Comparison of ENCODE assay signal across 8 cellular contexts in the genomic region with DNA sequence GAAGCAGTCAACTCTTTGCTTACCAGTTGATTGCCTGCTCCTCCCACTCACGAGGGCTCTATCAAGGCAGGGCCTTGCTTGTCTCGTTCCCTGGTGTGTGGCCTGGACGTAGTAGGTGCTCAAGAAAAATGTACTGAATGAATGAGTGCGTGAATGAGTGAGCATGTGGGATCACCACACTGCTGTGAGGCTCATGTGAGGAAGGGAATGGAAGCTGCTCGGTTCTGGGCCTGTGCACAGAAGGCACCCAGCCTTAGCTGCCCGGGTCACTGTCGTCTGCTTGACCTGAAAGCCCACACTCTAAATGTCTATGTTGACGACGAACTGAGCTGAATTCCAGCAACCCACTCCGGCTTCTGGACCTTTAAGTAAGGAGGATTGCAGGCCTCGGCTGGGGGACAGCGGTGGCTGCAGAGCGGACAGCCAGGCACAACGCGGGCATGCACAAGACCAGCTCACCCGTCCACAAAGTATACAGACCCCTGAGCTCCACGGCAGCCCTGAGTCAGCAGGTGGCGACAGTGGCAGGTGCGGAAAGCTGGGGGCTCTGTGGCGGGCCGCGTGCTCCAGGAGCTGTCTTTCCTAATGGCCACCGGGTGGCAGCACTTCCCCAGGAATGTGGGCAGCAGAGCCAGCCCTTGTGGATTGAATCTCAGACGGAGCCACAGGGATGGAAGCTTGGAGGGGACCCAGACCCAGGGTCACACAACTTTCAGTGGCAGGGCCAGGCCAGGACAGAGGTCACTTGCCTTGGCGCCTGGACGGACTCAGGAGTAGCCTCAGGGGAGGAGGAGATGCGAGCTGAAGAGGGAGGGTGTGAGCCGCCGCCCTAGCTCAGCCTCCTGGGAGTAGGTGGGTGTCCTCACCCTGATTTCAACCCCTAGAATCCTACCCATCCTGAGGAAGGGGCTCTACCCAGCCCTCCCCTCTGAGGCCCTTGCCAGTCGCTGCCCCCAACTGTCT. TPM values are rescaled to one million over a fixed set of nuclear protein-coding genes. Genes with fewer than 3 reads are reported as not detected.
A peak's percentile ranks its signal among the peaks of the same experiment; 100 is the strongest.
DNase-seq lines count a peak whose midpoint lies in the region; ATAC-seq and TF ChIP-seq lines count a peak whose summit lies in the region.

No MANE protein-coding gene starts in this region.

- no peak overlapping the region for H3K27ac Mint-ChIP-seq in activated naive CD4-positive, alpha-beta T cell treated with anti-CD3 and anti-CD28 coated beads, Interleukin-2, amount 50 U/mL, for 72 hours

- DNase-seq in AG08396 (ENCODE audit: low spot score) (peak; percentile 87), NCI-H1436 (lab: John Stamatoyannopoulos, UW) (peak; percentile 81), Right ventricle myocardium inferior (ENCODE audit: missing footprints) (peak; percentile 89), posterior vena cava (ENCODE audit: low spot score) (peak; percentile 94), ureter (ENCODE audit: low spot score) (peak; percentile 82)
- DNase-seq in activated naive CD4-positive, alpha-beta T cell treated with anti-CD3 and anti-CD28 coated beads, Interleukin-2, amount 50 U/mL, for 72 hours (ENCODE audit: low spot score in 2 of 2): peak; percentile 73 to 76

- H2AFZ ChIP-seq in SU-DHL-6 (ENCODE audit: low read depth, low read length, severe bottlenecking): no peak overlapping the region

- no peak overlapping the region for H3K4me2 ChIP-seq in SU-DHL-6 (ENCODE audit: low read depth, low read length, poor library complexity, severe bottlenecking)

- H4K20me1 ChIP-seq in SU-DHL-6 (ENCODE audit: low read depth, low read length): no peaks in the 10 kb centered on the region

- no peak overlapping the region for H3K9ac ChIP-seq in SU-DHL-6 (ENCODE audit: low read length)

- no peaks in the 10 kb centered on the region for H3K9me2 ChIP-seq in SU-DHL-6 (replicated peaks; ENCODE audit: insufficient read depth, low read length)

- H3K79me2 ChIP-seq in SU-DHL-6 (ENCODE audit: insufficient read depth, low read length): no peaks in the 10 kb centered on the region

- H3K36me3 Mint-ChIP-seq in activated naive CD4-positive, alpha-beta T cell treated with anti-CD3 and anti-CD28 coated beads, Interleukin-2, amount 50 U/mL, for 72 hours: peaks cover 0 to 6% of the 10 kb centered on the region in 2 donors

- H3K27ac ChIP-seq in SU-DHL-6 (ENCODE audit: low read depth, low read length): no peak overlapping the region

- H3K4me3 ChIP-seq in SU-DHL-6 (ENCODE audit: insufficient read depth, low read length, poor library complexity, severe bottlenecking): no peak overlapping the region

- TF ChIP-seq CTCF in SU-DHL-6 (IDR thresholded peaks at IDR 0.05; ENCODE audit: insufficient read depth, low read length, poor library complexity, severe bottlenecking): peak; percentile 98

- no peaks in the 10 kb centered on the region for H3K36me3 ChIP-seq in SU-DHL-6 (ENCODE audit: low read length)

- no peaks in the 10 kb centered on the region for H3K9me3 Mint-ChIP-seq in activated naive CD4-positive, alpha-beta T cell treated with anti-CD3 and anti-CD28 coated beads, Interleukin-2, amount 50 U/mL, for 72 hours

- H3K9me3 ChIP-seq in SU-DHL-6 (ENCODE audit: insufficient read depth, low read length): no peaks in the 10 kb centered on the region

- ATAC-seq in GM19397 (IDR thresholded peaks at IDR 0.05; ENCODE audit: unreplicated experiment) (peak; percentile 52), Right ventricle myocardium inferior (peak; percentile 70)
- ATAC-seq in activated naive CD4-positive, alpha-beta T cell treated with anti-CD3 and anti-CD28 coated beads, Interleukin-2, amount 50 U/mL, for 72 hours: peak; percentile 76 to 84

- no peaks in the 10 kb centered on the region for H3F3A ChIP-seq in SU-DHL-6 (ENCODE audit: insufficient read depth)

- H3K27me3 ChIP-seq in SU-DHL-6 (ENCODE audit: low read length): no peaks in the 10 kb centered on the region

- intact Hi-C loops in Right ventricle myocardium inferior (cut with DNase I): loop anchor here (1.0 to 2.0 kb wide), 2 partner anchors 303 to 519 kb away; no protein-coding TSS in a partner anchor
- intact Hi-C loops in posterior vena cava (cut with DNase I): no loop called here

RNA-seq across cellular contexts. Expression of a gene that starts 5.0 kb away (rescaled TPM):
- total RNA-seq in activated naive CD4-positive, alpha-beta T cell treated with anti-CD3 and anti-CD28 coated beads, Interleukin-2, amount 50 U/mL, for 72 hours: 10 to 100 TPM; 25.1 to 26.7 TPM
- total RNA-seq in Right ventricle myocardium inferior (20.9 TPM), posterior vena cava (10 to 100 TPM; 15.7 to 17.5 TPM), ureter (63.2 TPM)

RNA-seq across cellular contexts. Expression of a gene that starts 31.8 kb away (rescaled TPM):
- total RNA-seq in activated naive CD4-positive, alpha-beta T cell treated with anti-CD3 and anti-CD28 coated beads, Interleukin-2, amount 50 U/mL, for 72 hours: under 1 TPM in 1 of 2 donors, not detected in 1; 0.39 TPM
- total RNA-seq in Right ventricle myocardium inferior (not detected), posterior vena cava (under 1 TPM; 0.51 to 0.57 TPM), ureter (0.26 TPM)

RNA-seq across cellular contexts. Expression of a gene that starts 58.3 kb away (rescaled TPM):
- total RNA-seq in activated naive CD4-positive, alpha-beta T cell treated with anti-CD3 and anti-CD28 coated beads, Interleukin-2, amount 50 U/mL, for 72 hours: 1 to 10 TPM; 1.1 to 1.3 TPM
- total RNA-seq in Right ventricle myocardium inferior (0.30 TPM), posterior vena cava (under 1 TPM; 0.24 to 0.37 TPM), ureter (1.4 TPM)
